ENCODE assay signal across 1 cellular context in the genomic region with DNA sequence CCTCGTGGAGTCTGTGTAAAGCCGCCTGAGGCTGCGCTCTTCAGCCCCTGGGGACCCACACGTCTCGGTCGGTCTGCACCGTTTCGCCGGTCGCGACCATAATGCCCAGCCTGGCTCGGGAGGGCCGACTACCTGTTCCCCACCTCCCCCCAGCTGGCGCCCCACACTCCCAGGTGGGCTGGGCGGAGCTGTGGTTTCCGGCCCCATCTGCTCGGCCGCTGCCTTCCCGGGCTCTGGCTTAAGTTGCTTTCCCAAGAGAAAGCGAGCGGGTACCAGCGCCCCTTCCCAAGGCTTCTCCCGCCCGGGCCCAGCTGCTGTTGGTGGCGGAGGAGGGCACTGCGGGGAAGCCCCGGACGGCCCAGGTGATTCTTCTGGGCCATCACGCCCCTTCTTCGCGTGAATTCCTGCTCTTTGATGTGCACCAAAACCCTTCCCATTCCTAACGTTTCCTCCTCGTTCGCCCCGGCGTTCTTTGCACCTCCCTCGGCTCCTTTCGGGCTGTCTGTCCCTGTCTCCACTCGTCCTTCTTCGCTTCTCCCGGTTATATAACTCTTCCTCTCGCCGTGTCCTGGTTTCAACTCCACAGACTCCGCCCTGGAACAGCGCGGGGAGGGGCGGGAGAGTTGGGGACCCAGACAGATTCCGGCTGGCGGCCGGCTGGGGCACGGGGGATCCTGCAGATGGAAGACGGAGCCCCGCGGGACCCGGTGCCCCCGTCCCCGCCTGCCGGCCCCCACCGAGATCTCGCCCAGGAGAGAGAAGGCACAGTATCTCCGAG.
TF ChIP-seq lines count a peak whose summit lies in the region.

No MANE protein-coding gene starts in this region.

TF ChIP-seq in HepG2, 621 proteins besides CTCF, POLR2A, EP300 and RAD21 (continued from another document and continues in another):
- TF ChIP-seq, protein P1, sequence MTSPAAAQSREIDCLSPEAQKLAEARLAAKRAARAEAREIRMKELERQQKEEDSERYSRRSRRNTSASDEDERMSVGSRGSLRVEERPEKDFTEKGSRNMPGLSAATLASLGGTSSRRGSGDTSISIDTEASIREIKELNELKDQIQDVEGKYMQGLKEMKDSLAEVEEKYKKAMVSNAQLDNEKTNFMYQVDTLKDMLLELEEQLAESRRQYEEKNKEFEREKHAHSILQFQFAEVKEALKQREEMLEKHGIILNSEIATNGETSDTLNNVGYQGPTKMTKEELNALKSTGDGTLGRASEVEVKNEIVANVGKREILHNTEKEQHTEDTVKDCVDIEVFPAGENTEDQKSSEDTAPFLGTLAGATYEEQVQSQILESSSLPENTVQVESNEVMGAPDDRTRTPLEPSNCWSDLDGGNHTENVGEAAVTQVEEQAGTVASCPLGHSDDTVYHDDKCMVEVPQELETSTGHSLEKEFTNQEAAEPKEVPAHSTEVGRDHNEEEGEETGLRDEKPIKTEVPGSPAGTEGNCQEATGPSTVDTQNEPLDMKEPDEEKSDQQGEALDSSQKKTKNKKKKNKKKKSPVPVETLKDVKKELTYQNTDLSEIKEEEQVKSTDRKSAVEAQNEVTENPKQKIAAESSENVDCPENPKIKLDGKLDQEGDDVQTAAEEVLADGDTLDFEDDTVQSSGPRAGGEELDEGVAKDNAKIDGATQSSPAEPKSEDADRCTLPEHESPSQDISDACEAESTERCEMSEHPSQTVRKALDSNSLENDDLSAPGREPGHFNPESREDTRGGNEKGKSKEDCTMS (CRISPR knock-in tag; conservative IDR thresholded peaks at IDR 0.05) = no peak
- TF ChIP-seq ARNTL (CRISPR knock-in tag; IDR thresholded peaks at IDR 0.05) (peak; percentile 9; the same call in 1 of the 2 replicates), ZNF782 (CRISPR knock-in tag; IDR thresholded peaks at IDR 0.05; ENCODE audit: borderline replicate concordance) (no peak), XBP1 (CRISPR knock-in tag; IDR thresholded peaks at IDR 0.05) (no peak), FOXP1 (IDR thresholded peaks at IDR 0.05) (no peak), FOXP1 (CRISPR knock-in tag; IDR thresholded peaks at IDR 0.05) (no peak), DR1 (CRISPR knock-in tag; IDR thresholded peaks at IDR 0.05) (peak; percentile 59; the same call in 1 of the 2 replicates), NFATC3 (CRISPR knock-in tag; IDR thresholded peaks at IDR 0.05) (peak; percentile 27; the same call in 1 of the 2 replicates), RAD51 (IDR thresholded peaks at IDR 0.05; ENCODE audit: borderline replicate concordance) (no peak), ZNF883 (CRISPR knock-in tag; IDR thresholded peaks at IDR 0.05; ENCODE audit: not compliant biosample characterization) (no peak), ZNF441 (CRISPR knock-in tag; IDR thresholded peaks at IDR 0.05; ENCODE audit: borderline replicate concordance) (peak; percentile 26), ZNF256 (CRISPR knock-in tag; conservative IDR thresholded peaks at IDR 0.05) (no peak), REPIN1 (CRISPR knock-in tag; IDR thresholded peaks at IDR 0.05; ENCODE audit: borderline replicate concordance, low read depth) (0 out of 2 replicates have a peak, but pooled peaks have one; percentile 16), ZNF75D (CRISPR knock-in tag; IDR thresholded peaks at IDR 0.05; ENCODE audit: borderline replicate concordance) (no peak), CCDC6 (CRISPR knock-in tag; IDR thresholded peaks at IDR 0.05) (0 out of 2 replicates have a peak, but pooled peaks have one; percentile 45), MEIS1 (CRISPR knock-in tag; IDR thresholded peaks at IDR 0.05; ENCODE audit: borderline replicate concordance) (0 out of 2 replicates have a peak, but pooled peaks have one; percentile 21), MTA1 (CRISPR knock-in tag; IDR thresholded peaks at IDR 0.05; ENCODE audit: borderline replicate concordance) (peak; percentile 57; the same call in 1 of the 2 replicates), FIP1L1 (IDR thresholded peaks at IDR 0.05; ENCODE audit: borderline replicate concordance, insufficient read depth, low read depth, low read length) (no peak), ZNF788 (CRISPR knock-in tag; IDR thresholded peaks at IDR 0.05; ENCODE audit: borderline replicate concordance) (no peak), NR1H2 (CRISPR knock-in tag; IDR thresholded peaks at IDR 0.05; ENCODE audit: borderline replicate concordance, low read depth) (no peak), ZNF777 (CRISPR knock-in tag; IDR thresholded peaks at IDR 0.05) (no peak; the same call in 1 of the 2 replicates), SIN3A (IDR thresholded peaks at IDR 0.05; ENCODE audit: borderline replicate concordance, low read depth, low read length) (peak; percentile 58; the same call in 1 of the 2 replicates), ZNF17 (CRISPR knock-in tag; IDR thresholded peaks at IDR 0.05) (no peak)
- TF ChIP-seq, protein P2, sequence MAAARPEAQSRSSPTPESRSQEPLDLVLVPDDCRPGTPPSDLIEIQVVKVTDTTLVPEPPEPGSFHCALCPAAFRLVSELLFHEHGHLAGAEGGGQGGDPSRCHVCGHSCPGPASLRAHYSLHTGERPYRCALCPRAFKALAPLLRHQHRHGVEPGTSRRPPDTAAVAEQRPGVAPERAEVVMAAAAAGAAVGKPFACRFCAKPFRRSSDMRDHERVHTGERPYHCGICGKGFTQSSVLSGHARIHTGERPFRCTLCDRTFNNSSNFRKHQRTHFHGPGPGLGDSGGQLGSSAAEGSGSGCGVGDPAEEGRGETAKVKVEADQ (CRISPR knock-in tag; IDR thresholded peaks at IDR 0.05; ENCODE audit: borderline replicate concordance) = peak; percentile 17; the same call in 1 of the 2 replicates
- TF ChIP-seq, protein P3, sequence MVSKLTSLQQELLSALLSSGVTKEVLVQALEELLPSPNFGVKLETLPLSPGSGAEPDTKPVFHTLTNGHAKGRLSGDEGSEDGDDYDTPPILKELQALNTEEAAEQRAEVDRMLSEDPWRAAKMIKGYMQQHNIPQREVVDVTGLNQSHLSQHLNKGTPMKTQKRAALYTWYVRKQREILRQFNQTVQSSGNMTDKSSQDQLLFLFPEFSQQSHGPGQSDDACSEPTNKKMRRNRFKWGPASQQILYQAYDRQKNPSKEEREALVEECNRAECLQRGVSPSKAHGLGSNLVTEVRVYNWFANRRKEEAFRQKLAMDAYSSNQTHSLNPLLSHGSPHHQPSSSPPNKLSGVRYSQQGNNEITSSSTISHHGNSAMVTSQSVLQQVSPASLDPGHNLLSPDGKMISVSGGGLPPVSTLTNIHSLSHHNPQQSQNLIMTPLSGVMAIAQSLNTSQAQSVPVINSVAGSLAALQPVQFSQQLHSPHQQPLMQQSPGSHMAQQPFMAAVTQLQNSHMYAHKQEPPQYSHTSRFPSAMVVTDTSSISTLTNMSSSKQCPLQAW (CRISPR knock-in tag; IDR thresholded peaks at IDR 0.05) = no peak
- TF ChIP-seq, protein P4, sequence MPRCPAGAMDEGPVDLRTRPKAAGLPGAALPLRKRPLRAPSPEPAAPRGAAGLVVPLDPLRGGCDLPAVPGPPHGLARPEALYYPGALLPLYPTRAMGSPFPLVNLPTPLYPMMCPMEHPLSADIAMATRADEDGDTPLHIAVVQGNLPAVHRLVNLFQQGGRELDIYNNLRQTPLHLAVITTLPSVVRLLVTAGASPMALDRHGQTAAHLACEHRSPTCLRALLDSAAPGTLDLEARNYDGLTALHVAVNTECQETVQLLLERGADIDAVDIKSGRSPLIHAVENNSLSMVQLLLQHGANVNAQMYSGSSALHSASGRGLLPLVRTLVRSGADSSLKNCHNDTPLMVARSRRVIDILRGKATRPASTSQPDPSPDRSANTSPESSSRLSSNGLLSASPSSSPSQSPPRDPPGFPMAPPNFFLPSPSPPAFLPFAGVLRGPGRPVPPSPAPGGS (CRISPR knock-in tag; IDR thresholded peaks at IDR 0.05) = no peak
- TF ChIP-seq, protein P5, sequence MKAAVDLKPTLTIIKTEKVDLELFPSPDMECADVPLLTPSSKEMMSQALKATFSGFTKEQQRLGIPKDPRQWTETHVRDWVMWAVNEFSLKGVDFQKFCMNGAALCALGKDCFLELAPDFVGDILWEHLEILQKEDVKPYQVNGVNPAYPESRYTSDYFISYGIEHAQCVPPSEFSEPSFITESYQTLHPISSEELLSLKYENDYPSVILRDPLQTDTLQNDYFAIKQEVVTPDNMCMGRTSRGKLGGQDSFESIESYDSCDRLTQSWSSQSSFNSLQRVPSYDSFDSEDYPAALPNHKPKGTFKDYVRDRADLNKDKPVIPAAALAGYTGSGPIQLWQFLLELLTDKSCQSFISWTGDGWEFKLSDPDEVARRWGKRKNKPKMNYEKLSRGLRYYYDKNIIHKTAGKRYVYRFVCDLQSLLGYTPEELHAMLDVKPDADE (CRISPR knock-in tag; IDR thresholded peaks at IDR 0.05) = no peak
- TF ChIP-seq, protein P6, sequence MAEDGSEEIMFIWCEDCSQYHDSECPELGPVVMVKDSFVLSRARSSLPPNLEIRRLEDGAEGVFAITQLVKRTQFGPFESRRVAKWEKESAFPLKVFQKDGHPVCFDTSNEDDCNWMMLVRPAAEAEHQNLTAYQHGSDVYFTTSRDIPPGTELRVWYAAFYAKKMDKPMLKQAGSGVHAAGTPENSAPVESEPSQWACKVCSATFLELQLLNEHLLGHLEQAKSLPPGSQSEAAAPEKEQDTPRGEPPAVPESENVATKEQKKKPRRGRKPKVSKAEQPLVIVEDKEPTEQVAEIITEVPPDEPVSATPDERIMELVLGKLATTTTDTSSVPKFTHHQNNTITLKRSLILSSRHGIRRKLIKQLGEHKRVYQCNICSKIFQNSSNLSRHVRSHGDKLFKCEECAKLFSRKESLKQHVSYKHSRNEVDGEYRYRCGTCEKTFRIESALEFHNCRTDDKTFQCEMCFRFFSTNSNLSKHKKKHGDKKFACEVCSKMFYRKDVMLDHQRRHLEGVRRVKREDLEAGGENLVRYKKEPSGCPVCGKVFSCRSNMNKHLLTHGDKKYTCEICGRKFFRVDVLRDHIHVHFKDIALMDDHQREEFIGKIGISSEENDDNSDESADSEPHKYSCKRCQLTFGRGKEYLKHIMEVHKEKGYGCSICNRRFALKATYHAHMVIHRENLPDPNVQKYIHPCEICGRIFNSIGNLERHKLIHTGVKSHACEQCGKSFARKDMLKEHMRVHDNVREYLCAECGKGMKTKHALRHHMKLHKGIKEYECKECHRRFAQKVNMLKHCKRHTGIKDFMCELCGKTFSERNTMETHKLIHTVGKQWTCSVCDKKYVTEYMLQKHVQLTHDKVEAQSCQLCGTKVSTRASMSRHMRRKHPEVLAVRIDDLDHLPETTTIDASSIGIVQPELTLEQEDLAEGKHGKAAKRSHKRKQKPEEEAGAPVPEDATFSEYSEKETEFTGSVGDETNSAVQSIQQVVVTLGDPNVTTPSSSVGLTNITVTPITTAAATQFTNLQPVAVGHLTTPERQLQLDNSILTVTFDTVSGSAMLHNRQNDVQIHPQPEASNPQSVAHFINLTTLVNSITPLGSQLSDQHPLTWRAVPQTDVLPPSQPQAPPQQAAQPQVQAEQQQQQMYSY (CRISPR knock-in tag; IDR thresholded peaks at IDR 0.05) = no peak
- TF ChIP-seq, protein P7, sequence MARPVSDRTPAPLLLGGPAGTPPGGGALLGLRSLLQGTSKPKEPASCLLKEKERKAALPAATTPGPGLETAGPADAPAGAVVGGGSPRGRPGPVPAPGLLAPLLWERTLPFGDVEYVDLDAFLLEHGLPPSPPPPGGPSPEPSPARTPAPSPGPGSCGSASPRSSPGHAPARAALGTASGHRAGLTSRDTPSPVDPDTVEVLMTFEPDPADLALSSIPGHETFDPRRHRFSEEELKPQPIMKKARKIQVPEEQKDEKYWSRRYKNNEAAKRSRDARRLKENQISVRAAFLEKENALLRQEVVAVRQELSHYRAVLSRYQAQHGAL (CRISPR knock-in tag; IDR thresholded peaks at IDR 0.05; ENCODE audit: not compliant biosample characterization) = no peak
- TF ChIP-seq, protein P8, sequence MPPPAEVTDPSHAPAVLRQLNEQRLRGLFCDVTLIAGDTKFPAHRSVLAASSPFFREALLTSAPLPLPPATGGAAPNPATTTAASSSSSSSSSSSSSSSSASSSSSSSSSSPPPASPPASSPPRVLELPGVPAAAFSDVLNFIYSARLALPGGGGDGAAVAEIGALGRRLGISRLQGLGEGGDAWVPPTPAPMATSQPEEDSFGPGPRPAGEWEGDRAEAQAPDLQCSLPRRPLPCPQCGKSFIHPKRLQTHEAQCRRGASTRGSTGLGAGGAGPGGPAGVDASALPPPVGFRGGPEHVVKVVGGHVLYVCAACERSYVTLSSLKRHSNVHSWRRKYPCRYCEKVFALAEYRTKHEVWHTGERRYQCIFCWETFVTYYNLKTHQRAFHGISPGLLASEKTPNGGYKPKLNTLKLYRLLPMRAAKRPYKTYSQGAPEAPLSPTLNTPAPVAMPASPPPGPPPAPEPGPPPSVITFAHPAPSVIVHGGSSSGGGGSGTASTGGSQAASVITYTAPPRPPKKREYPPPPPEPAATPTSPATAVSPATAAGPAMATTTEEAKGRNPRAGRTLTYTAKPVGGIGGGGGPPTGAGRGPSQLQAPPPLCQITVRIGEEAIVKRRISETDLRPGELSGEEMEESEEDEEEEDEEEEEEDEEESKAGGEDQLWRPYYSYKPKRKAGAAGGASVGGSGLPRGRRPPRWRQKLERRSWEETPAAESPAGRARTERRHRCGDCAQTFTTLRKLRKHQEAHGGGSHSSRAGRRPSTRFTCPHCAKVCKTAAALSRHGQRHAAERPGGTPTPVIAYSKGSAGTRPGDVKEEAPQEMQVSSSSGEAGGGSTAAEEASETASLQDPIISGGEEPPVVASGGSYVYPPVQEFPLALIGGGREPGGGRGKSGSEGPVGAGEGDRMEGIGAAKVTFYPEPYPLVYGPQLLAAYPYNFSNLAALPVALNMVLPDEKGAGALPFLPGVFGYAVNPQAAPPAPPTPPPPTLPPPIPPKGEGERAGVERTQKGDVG (CRISPR knock-in tag; IDR thresholded peaks at IDR 0.05; ENCODE audit: borderline replicate concordance) = no peak
- TF ChIP-seq, protein P9, sequence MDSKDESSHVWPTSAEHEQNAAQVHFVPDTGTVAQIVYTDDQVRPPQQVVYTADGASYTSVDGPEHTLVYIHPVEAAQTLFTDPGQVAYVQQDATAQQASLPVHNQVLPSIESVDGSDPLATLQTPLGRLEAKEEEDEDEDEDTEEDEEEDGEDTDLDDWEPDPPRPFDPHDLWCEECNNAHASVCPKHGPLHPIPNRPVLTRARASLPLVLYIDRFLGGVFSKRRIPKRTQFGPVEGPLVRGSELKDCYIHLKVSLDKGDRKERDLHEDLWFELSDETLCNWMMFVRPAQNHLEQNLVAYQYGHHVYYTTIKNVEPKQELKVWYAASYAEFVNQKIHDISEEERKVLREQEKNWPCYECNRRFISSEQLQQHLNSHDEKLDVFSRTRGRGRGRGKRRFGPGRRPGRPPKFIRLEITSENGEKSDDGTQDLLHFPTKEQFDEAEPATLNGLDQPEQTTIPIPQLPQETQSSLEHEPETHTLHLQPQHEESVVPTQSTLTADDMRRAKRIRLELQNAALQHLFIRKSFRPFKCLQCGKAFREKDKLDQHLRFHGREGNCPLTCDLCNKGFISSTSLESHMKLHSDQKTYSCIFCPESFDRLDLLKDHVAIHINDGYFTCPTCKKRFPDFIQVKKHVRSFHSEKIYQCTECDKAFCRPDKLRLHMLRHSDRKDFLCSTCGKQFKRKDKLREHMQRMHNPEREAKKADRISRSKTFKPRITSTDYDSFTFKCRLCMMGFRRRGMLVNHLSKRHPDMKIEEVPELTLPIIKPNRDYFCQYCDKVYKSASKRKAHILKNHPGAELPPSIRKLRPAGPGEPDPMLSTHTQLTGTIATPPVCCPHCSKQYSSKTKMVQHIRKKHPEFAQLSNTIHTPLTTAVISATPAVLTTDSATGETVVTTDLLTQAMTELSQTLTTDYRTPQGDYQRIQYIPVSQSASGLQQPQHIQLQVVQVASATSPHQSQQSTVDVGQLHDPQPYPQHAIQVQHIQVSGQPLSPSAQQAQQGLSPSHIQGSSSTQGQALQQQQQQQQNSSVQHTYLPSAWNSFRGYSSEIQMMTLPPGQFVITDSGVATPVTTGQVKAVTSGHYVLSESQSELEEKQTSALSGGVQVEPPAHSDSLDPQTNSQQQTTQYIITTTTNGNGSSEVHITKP (CRISPR knock-in tag; IDR thresholded peaks at IDR 0.05; ENCODE audit: low read depth) = no peak
- TF ChIP-seq, protein P10, sequence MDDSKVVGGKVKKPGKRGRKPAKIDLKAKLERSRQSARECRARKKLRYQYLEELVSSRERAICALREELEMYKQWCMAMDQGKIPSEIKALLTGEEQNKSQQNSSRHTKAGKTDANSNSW (CRISPR knock-in tag; IDR thresholded peaks at IDR 0.05; ENCODE audit: borderline replicate concordance) = no peak
